In the genomic region with DNA sequence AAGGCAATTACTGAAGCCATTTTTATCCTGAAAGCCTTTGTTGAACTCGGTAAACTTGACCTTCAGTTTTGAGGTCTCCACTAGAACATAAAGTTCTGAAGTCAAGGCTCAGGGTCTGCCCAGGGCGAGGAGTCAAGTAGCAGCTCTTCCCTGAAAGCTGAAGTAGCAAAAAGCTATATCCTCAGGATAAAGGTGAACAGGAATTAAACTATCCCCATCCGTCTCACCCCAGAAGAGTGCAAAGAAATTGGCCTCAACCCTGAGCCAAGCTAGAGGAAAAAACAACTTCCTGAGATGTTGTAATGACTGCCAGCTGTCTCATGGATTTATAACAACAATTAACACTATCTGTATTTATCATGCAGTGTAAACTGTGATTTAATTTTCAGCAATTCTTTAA, we compare ENCODE assay signal across 19 cellular contexts.
A peak's percentile ranks its signal among the peaks of the same experiment; 100 is the strongest.
DNase-seq lines count a peak whose midpoint lies in the region; ATAC-seq and TF ChIP-seq lines count a peak whose summit lies in the region.
"Had no signal": no experiment of that assay in that cellular context is flagged by ENCODE, and none has a peak within 500 bp of the region (broad histone marks: within the 10 kb centered on the region; RNA-seq: fewer than 3 reads in every experiment).

No MANE protein-coding gene starts in this region.

- no peak for ATAC-seq in lung (ENCODE audit: insufficient read depth, low FRiP score)
- ATAC-seq: stimulated activated naive B cell treated with anti-CD40 and anti-IgM and Interleukin-4, amounts not matched to agents 10 μg/mL and 1 μg/mL and 100 μg/mL, for 72 hours had no signal

- peak overlapping the region; percentile 78 for H3K9ac ChIP-seq in adipocyte (ENCODE audit: low read length)

- intact Hi-C loops in esophagus muscularis mucosa (cut with DNase I), result no loop called here
- intact Hi-C loops in spleen (cut with DNase I; ENCODE audit: low total_unique reads), result no loop called here
- intact Hi-C loops in posterior cingulate gyrus (cut with DNase I), result no loop called here

- no peak overlapping the region for H3K4me3 ChIP-seq in adipocyte (ENCODE audit: low read length)
- no peak overlapping the region for H3K4me3 ChIP-seq in esophagus muscularis mucosa
- H3K4me3 ChIP-seq in lung, result no peak overlapping the region
- H3K4me3 ChIP-seq in spleen, result no peak overlapping the region
- H3K4me3 ChIP-seq in tibial nerve, result no peak overlapping the region
- H3K4me3 ChIP-seq: skin epidermis, testis had no signal

- H3K27ac ChIP-seq in esophagus muscularis mucosa (replicated peaks in 1 of 4), result peak overlapping the region; percentile 10 to 60 (median 44)
- H3K27ac ChIP-seq in lung (ENCODE audit: low read depth in 1 of 2, low read length in 1 of 2), result peak overlapping the region; percentile 40 to 57
- H3K27ac ChIP-seq in spleen, result peak overlapping the region in 7 of 8 donors; percentile 37 to 75 (median 65)
- peak overlapping the region in 1 of 4 donors; percentile 22 for H3K27ac ChIP-seq in tibial nerve

- TF ChIP-seq EP300 in esophagus muscularis mucosa (IDR thresholded peaks at IDR 0.05), result no peak
- no peak for TF ChIP-seq EP300 in tibial nerve (IDR thresholded peaks at IDR 0.05)

- TF ChIP-seq CTCF in esophagus muscularis mucosa (IDR thresholded peaks at IDR 0.05), result no peak
- no peak for TF ChIP-seq CTCF in lung (IDR thresholded peaks at IDR 0.05; ENCODE audit: control extremely low read depth, extremely low read depth)
- no peak for TF ChIP-seq CTCF in spleen (IDR thresholded peaks at IDR 0.05 in 8 of 11, conservative IDR thresholded peaks at IDR 0.05 in 3 of 11)
- no peak for TF ChIP-seq CTCF in tibial nerve (IDR thresholded peaks at IDR 0.05)

- H3K9me3 ChIP-seq in adipocyte (ENCODE audit: control insufficient read depth, low read length) (no peaks in the 10 kb centered on the region), esophagus muscularis mucosa (peaks cover 0 to 15% (median 10%) of the 10 kb centered on the region in 4 donors), lung (ENCODE audit: control insufficient read depth in 2 of 2, insufficient read depth in 1 of 2, low read length in 1 of 2) (peaks cover 0 to 6% of the 10 kb centered on the region in 2 donors), spleen (peaks cover 0 to 23% (median 18%) of the 10 kb centered on the region in 8 donors), tibial nerve (peaks cover 0 to 18% (median 1%) of the 10 kb centered on the region in 4 donors)
- H3K9me3 ChIP-seq: testis had no signal

- DNase-seq in adipocyte (ENCODE audit: low read depth), result no peak
- DNase-seq in esophagus muscularis mucosa (ENCODE audit: extremely low spot score), result no peak
- no peak for DNase-seq in lung (ENCODE audit: low spot score)
- peak; percentile 69 for DNase-seq in spleen
- DNase-seq in tibial nerve (ENCODE audit: low spot score in 2 of 2), result no peak
- no peak for DNase-seq in posterior cingulate gyrus
- no peak for DNase-seq in SK-N-DZ (ENCODE audit: low spot score)
- DNase-seq: activated CD4-positive, alpha-beta memory T cell treated with anti-CD3 and anti-CD28 coated beads, Interleukin-2, amount 10 ng/mL, durations not matched to agents 7 days and 5 days; activated gamma-delta T cell; CD4-positive, alpha-beta memory T cell; cortex of kidney; hypothalamus; midbrain; MM.1S; NCI-H1417 treated with DMSO at 0.1 percent for 48 hours; NCI-H524 treated with DMSO at 0.1 percent for 48 hours; stimulated activated naive B cell treated with anti-CD40 and anti-IgM and Interleukin-4, amounts not matched to agents 10 μg/mL and 1 μg/mL and 100 μg/mL, for 72 hours; testis had no signal

- TF ChIP-seq POLR2A in esophagus muscularis mucosa (IDR thresholded peaks at IDR 0.05; ENCODE audit: low read depth) (no peak), spleen (IDR thresholded peaks at IDR 0.05) (no peak), tibial nerve (IDR thresholded peaks at IDR 0.05) (no peak)

- peaks cover 22% of the 10 kb centered on the region for H3K4me1 ChIP-seq in adipocyte (ENCODE audit: control insufficient read depth, insufficient read depth, low read length)
- H3K4me1 ChIP-seq in esophagus muscularis mucosa, result peaks cover 4 to 30% (median 22%) of the 10 kb centered on the region in 4 donors
- H3K4me1 ChIP-seq in lung (ENCODE audit: control insufficient read depth in 2 of 2, insufficient read depth in 2 of 2, low read length in 2 of 2), result no peaks in the 10 kb centered on the region
- H3K4me1 ChIP-seq in spleen, result peaks cover 0 to 5% (median 0%) of the 10 kb centered on the region in 6 donors
- H3K4me1 ChIP-seq in tibial nerve, result peaks cover 0 to 24% (median 3%) of the 10 kb centered on the region in 4 donors
- H3K4me1 ChIP-seq: testis had no signal

- no peaks in the 10 kb centered on the region for H3K27me3 ChIP-seq in adipocyte (replicated peaks; ENCODE audit: control insufficient read depth, insufficient read depth, low read length)
- no peaks in the 10 kb centered on the region for H3K27me3 ChIP-seq in esophagus muscularis mucosa
- no peaks in the 10 kb centered on the region for H3K27me3 ChIP-seq in lung (ENCODE audit: control insufficient read depth, insufficient read depth)
- no peaks in the 10 kb centered on the region for H3K27me3 ChIP-seq in spleen (replicated peaks in 1 of 7)
- H3K27me3 ChIP-seq in tibial nerve, result no peaks in the 10 kb centered on the region
- H3K27me3 ChIP-seq: testis had no signal

- H3K36me3 ChIP-seq in adipocyte (ENCODE audit: control insufficient read depth, insufficient read depth, low read length, severe bottlenecking) (no peaks in the 10 kb centered on the region), esophagus muscularis mucosa (no peaks in the 10 kb centered on the region), lung (ENCODE audit: control insufficient read depth in 2 of 2, insufficient read depth in 2 of 2, low read length in 2 of 2) (no peaks in the 10 kb centered on the region), spleen (no peaks in the 10 kb centered on the region), tibial nerve (no peaks in the 10 kb centered on the region)

- 71% methylated on average over 3 of the region's 3 CpGs for WGBS in esophagus muscularis mucosa
- 69 to 76% methylated on average over 3 of the region's 3 CpGs for WGBS in lung, 2 donors
- WGBS in spleen, 5 donors, result 47 to 61% (median 55%) methylated on average over 3 of the region's 3 CpGs
- 52 to 71% methylated on average over 3 of the region's 3 CpGs for WGBS in tibial nerve, 2 donors
